In the genomic region with DNA sequence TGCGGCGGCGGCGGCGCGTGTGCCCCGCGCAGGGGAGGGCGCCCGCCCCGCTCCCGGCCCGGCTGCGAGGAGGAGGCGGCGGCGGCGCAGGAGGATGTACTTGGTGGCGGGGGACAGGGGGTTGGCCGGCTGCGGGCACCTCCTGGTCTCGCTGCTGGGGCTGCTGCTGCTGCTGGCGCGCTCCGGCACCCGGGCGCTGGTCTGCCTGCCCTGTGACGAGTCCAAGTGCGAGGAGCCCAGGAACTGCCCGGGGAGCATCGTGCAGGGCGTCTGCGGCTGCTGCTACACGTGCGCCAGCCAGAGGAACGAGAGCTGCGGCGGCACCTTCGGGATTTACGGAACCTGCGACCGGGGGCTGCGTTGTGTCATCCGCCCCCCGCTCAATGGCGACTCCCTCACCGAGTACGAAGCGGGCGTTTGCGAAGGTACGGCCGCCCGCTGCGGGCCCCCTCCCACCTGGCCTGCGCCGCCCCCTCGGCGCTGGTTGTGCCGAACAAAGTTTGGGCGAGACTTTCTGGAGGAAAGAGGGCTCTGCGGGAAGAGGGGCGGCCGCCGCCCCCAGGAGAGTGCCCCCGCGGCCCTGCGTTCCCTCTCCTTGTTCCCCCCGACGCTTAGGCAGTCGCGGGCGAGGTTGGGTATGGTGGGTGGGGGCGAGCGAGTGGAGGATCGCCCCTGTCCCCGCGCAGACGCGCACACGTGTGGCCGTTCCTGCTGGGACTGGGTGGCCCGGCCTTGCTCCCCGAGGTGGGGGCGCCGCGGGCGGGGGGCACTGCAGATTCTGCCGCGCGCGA, we compare ENCODE assay signal across 1 cellular context.
TF ChIP-seq lines count a peak whose summit lies in the region.

No MANE protein-coding gene starts in this region.

TF ChIP-seq in GM23338, 12 proteins besides CTCF, POLR2A, EP300 and RAD21 (continued from another document):
- TF ChIP-seq REST (IDR thresholded peaks at IDR 0.05; ENCODE audit: unreplicated experiment) (no peak), CREB1 (CRISPR knock-in tag; IDR thresholded peaks at IDR 0.05; ENCODE audit: low read depth) (no peak), NANOG (IDR thresholded peaks at IDR 0.05; ENCODE audit: borderline replicate concordance) (no peak), STAT1 (IDR thresholded peaks at IDR 0.05; ENCODE audit: unreplicated experiment) (no peak), ZNF114 (CRISPR knock-in tag; IDR thresholded peaks at IDR 0.05) (no peak), JUNB (IDR thresholded peaks at IDR 0.05; ENCODE audit: unreplicated experiment) (no peak), ZNF331 (CRISPR knock-in tag; IDR thresholded peaks at IDR 0.05; ENCODE audit: low read depth) (no peak), ETS1 (IDR thresholded peaks at IDR 0.05) (no peak)
